Comparison of ENCODE assay signal across 15 cellular contexts in genomic region chr12:117792471-117792870, GRCh38.
DNase-seq lines count a peak whose midpoint lies in the region; ATAC-seq and TF ChIP-seq lines count a peak whose summit lies in the region.
"Had no signal": no experiment of that assay in that cellular context is flagged by ENCODE, and none has a peak within 500 bp of the region (broad histone marks: within the 10 kb centered on the region; RNA-seq: fewer than 3 reads in every experiment).

No MANE protein-coding gene starts in this region.

- H3K4ac ChIP-seq in neuronal stem cell (ENCODE audit: low read length) = no peak overlapping the region

- intact Hi-C loops in left ventricle myocardium superior (cut with micrococcal nuclease) = no loop called here

- H3K9me3 ChIP-seq in right atrium auricular region (no peaks in the 10 kb centered on the region), neuronal stem cell (replicated peaks in 1 of 2; ENCODE audit: control insufficient read depth in 2 of 2, insufficient read depth in 1 of 2, low read depth in 1 of 2, low read length in 2 of 2) (peaks cover 0 to 12% of the 10 kb centered on the region in 2 donors)

- H3K79me1 ChIP-seq in neuronal stem cell (ENCODE audit: low read depth, low read length) = peaks cover 8% of the 10 kb centered on the region

- no peak overlapping the region for H3K4me3 Mint-ChIP-seq in type B pancreatic cell
- H3K4me3 Mint-ChIP-seq: CD14-positive monocyte had no signal

- no peak overlapping the region for H2BK12ac ChIP-seq in neuronal stem cell (ENCODE audit: low read length)

- H3K27ac ChIP-seq in right atrium auricular region (no peak overlapping the region), neuronal stem cell (replicated peaks; ENCODE audit: low read length) (no peak overlapping the region)

- no peak overlapping the region for H4K91ac ChIP-seq in neuronal stem cell (ENCODE audit: low read depth, low read length, poor library complexity)

- H2AK5ac ChIP-seq in neuronal stem cell (ENCODE audit: low read depth, low read length) = no peak overlapping the region

- no peak overlapping the region for H2BK5ac ChIP-seq in neuronal stem cell (ENCODE audit: low read length)

- H3K4me1 Mint-ChIP-seq in type B pancreatic cell (ENCODE audit: unreplicated experiment) = no peaks in the 10 kb centered on the region
- H3K4me1 Mint-ChIP-seq: CD14-positive monocyte had no signal

- H3K36me3 Mint-ChIP-seq in type B pancreatic cell = no peaks in the 10 kb centered on the region
- H3K36me3 Mint-ChIP-seq: CD14-positive monocyte had no signal

- WGBS in neuronal stem cell (ENCODE audit: extremely low coverage in 2 of 2, insufficient read length in 2 of 2, insufficient replicate concordance in 1 of 2), 2 donors = no CpG with 5 or more reads among the region's 4 CpGs

- no peak overlapping the region for H3K18ac ChIP-seq in neuronal stem cell (ENCODE audit: low read length)

- H3K23ac ChIP-seq in neuronal stem cell (ENCODE audit: low read depth, low read length, poor library complexity) = no peak overlapping the region

- no peak overlapping the region for H2BK15ac ChIP-seq in neuronal stem cell (ENCODE audit: low read length)

- H3K27me3 ChIP-seq in right atrium auricular region (no peaks in the 10 kb centered on the region), neuronal stem cell (ENCODE audit: control insufficient read depth in 3 of 3, insufficient read depth in 3 of 3, low read depth in 1 of 3, low read length in 3 of 3) (no peaks in the 10 kb centered on the region)

- H3K14ac ChIP-seq in neuronal stem cell (ENCODE audit: low read length) = peak overlapping the region; percentile 2

- no peaks in the 10 kb centered on the region for H3K9me3 Mint-ChIP-seq in type B pancreatic cell

- DNase-seq in left ventricle myocardium superior (no peak), right atrium auricular region (ENCODE audit: low spot score) (no peak), RPMI7951 (ENCODE audit: low read depth) (peak; percentile 28), neuronal stem cell (ENCODE audit: low spot score) (no peak), type B pancreatic cell (ENCODE audit: extremely low spot score, unreplicated experiment) (no peak), occipital lobe (lab: John Stamatoyannopoulos, UW) (no peak), CD1c-positive myeloid dendritic cell (ENCODE audit: extremely low spot score) (no peak)
- DNase-seq: HCEC 1CT, NCI-H1436 treated with DMSO at 0.1 percent for 48 hours, NCI-H2029 treated with DMSO at 0.1 percent for 48 hours, NCI-H2171 treated with DMSO at 0.1 percent for 48 hours, NCI-H510A, NCI-H774 had no signal

- H3K27me3 Mint-ChIP-seq in type B pancreatic cell = peaks cover 19% of the 10 kb centered on the region

- no peak overlapping the region for H3K27ac Mint-ChIP-seq in type B pancreatic cell
- H3K27ac Mint-ChIP-seq: CD14-positive monocyte had no signal

- no peak for TF ChIP-seq CTCF in right atrium auricular region (IDR thresholded peaks at IDR 0.05)
- no peak for TF ChIP-seq CTCF in type B pancreatic cell (conservative IDR thresholded peaks at IDR 0.05)

- peak; percentile 74 for ATAC-seq in left ventricle myocardium superior
- ATAC-seq: Right ventricle myocardium inferior had no signal

- H3K36me3 ChIP-seq in right atrium auricular region = no peaks in the 10 kb centered on the region
- H3K36me3 ChIP-seq in neuronal stem cell (replicated peaks in 1 of 2; ENCODE audit: control insufficient read depth in 2 of 2, insufficient read depth in 2 of 2, low read length in 2 of 2) = peaks cover 0 to 6% of the 10 kb centered on the region in 2 donors

- H3K9ac ChIP-seq in neuronal stem cell (ENCODE audit: low read depth, low read length, poor library complexity) = peak overlapping the region; percentile 88

- H2AFZ ChIP-seq in neuronal stem cell (ENCODE audit: low read length) = no peak overlapping the region

- H3K4me3 ChIP-seq in right atrium auricular region (no peak overlapping the region), neuronal stem cell (ENCODE audit: low read length in 2 of 2) (peak overlapping the region in 1 of 2 donors; percentile 68)

- no peak overlapping the region for H4K8ac ChIP-seq in neuronal stem cell (ENCODE audit: low read depth, low read length)

- no peak overlapping the region for H3K4me2 ChIP-seq in neuronal stem cell (ENCODE audit: insufficient read depth, low read length, poor library complexity, severe bottlenecking)

- H2BK120ac ChIP-seq in neuronal stem cell (ENCODE audit: low read depth, low read length) = no peak overlapping the region

- H3K4me1 ChIP-seq in right atrium auricular region (no peaks in the 10 kb centered on the region), neuronal stem cell (ENCODE audit: control insufficient read depth in 2 of 2, insufficient read depth in 1 of 2, low read depth in 1 of 2, low read length in 2 of 2) (peaks cover 0 to 2% of the 10 kb centered on the region in 2 donors)
